In the genomic region with DNA sequence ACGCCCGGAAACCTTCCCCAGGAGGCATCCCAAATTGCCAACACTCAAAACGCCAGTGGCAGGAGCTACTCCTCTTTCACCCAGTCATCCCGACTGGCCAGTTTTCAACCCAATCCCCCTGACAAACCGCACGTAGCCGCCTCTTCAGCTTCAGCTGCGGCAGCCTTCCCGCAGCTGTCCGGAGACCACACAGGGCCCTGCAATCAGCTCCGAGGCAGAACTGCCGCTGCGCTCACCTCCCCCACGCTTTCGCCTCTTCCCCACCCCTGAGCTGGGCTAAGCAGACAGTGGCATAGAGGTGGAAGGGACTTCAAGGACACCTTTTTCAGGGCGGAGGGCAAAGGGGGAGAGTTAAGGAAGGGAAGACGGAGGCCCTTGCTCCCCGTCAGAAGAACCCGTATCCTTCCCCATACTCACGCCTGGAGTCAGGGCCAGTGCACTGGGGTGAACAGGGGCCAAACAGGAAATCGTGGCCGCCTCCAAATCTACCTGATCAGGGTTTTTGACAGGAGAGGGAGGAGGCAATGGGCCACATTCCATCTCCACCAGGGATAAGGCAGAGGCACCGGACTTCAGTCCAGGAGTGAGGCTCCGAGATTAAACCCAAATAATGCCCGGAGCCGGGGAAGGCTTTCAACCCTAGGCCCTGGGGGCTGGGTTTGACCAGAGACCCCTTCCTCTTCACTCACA, we compare ENCODE assay signal across 1 cellular context.
TF ChIP-seq lines count a peak whose summit lies in the region.

No MANE protein-coding gene starts in this region.

TF ChIP-seq in IMR-90, 13 proteins besides CTCF, POLR2A, EP300 and RAD21:
- TF ChIP-seq NFE2L2 (IDR thresholded peaks at IDR 0.05; ENCODE audit: low read depth, low read length) (peak; percentile 34; the same call in 1 of the 2 replicates), MAZ (IDR thresholded peaks at IDR 0.05; ENCODE audit: borderline replicate concordance, low read depth, low read length) (no peak)
